8 cellular contexts compared by ENCODE assay signal in the genomic region with DNA sequence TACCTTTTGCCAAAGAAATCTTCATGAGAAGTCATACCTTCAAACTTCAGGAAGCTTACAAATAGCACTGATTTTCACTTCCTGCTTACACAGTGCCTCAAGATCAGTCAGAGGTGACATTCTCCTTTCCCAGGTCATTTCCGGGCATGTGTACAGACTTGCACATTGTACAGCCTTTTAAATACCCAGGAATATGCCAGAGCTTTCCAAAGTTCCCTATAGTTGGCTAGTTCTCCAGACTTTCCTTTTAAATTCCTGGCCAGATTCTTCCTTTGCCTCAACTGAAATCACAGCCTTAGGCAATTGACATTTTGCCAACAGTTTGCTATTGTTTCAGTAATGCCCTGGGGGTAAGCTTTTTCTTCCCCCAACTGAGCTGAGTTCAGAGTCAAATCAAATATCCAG. TPM values are rescaled to one million over a fixed set of nuclear protein-coding genes. Genes with fewer than 3 reads are reported as not detected.
DNase-seq lines count a peak whose midpoint lies in the region; ATAC-seq and TF ChIP-seq lines count a peak whose summit lies in the region.

No MANE protein-coding gene starts in this region.

- intact Hi-C loops in testis (cut with DNase I; ENCODE audit: low total_unique reads): no loop called here

- H3K9me3 ChIP-seq in SU-DHL-6 (ENCODE audit: insufficient read depth, low read length) (no peaks in the 10 kb centered on the region), testis (no peaks in the 10 kb centered on the region)

- 89 to 92% methylated on average over 1 of the region's 1 CpG for WGBS in testis, 2 donors

- ATAC-seq in GM18858 (IDR thresholded peaks at IDR 0.05; ENCODE audit: unreplicated experiment) (peak; percentile 35), HG02759 (IDR thresholded peaks at IDR 0.05; ENCODE audit: unreplicated experiment) (peak; percentile 52)

- peak overlapping the region; percentile 63 for H3K27ac ChIP-seq in SU-DHL-6 (ENCODE audit: low read depth, low read length)
- H3K27ac ChIP-seq in testis: no peak overlapping the region

- H3K36me3 ChIP-seq in SU-DHL-6 (ENCODE audit: low read length) (peaks cover 12% of the 10 kb centered on the region), testis (ENCODE audit: low read depth, missing control alignments) (no peaks in the 10 kb centered on the region)

- H3K4me2 ChIP-seq in SU-DHL-6 (ENCODE audit: low read depth, low read length, poor library complexity, severe bottlenecking): peak overlapping the region; percentile 65

- no peak for TF ChIP-seq POLR2A in testis (IDR thresholded peaks at IDR 0.05)

- peak overlapping the region; percentile 42 for H3K4me3 ChIP-seq in SU-DHL-6 (ENCODE audit: insufficient read depth, low read length, poor library complexity, severe bottlenecking)
- no peak overlapping the region for H3K4me3 ChIP-seq in testis

- peak overlapping the region; percentile 38 for H3K9ac ChIP-seq in SU-DHL-6 (ENCODE audit: low read length)

- peaks cover 15% of the 10 kb centered on the region for H3F3A ChIP-seq in SU-DHL-6 (ENCODE audit: insufficient read depth)

- H3K79me2 ChIP-seq in SU-DHL-6 (ENCODE audit: insufficient read depth, low read length): no peaks in the 10 kb centered on the region

- peak overlapping the region; percentile 62 for H2AFZ ChIP-seq in SU-DHL-6 (ENCODE audit: low read depth, low read length, severe bottlenecking)

- no peaks in the 10 kb centered on the region for H3K27me3 ChIP-seq in SU-DHL-6 (ENCODE audit: low read length)
- no peaks in the 10 kb centered on the region for H3K27me3 ChIP-seq in testis

- peak; percentile 41 to 90 for DNase-seq in lung microvascular endothelial cell (ENCODE audit: low read depth in 2 of 2)
- DNase-seq in SIG-M5 treated with dmso at 0.1 percent for 504 hours (lab: John Stamatoyannopoulos, UW; ENCODE audit: unreplicated experiment): no peak
- no peak for DNase-seq in NCI-H2196 (lab: John Stamatoyannopoulos, UW; ENCODE audit: unreplicated experiment)
- no peak for DNase-seq in globus pallidus (ENCODE audit: low spot score)
- no peak for DNase-seq in testis

- TF ChIP-seq CTCF in SU-DHL-6 (IDR thresholded peaks at IDR 0.05; ENCODE audit: insufficient read depth, low read length, poor library complexity, severe bottlenecking) (no peak), testis (IDR thresholded peaks at IDR 0.05) (no peak)

- no peaks in the 10 kb centered on the region for H3K4me1 ChIP-seq in testis

- no peaks in the 10 kb centered on the region for H3K9me2 ChIP-seq in SU-DHL-6 (replicated peaks; ENCODE audit: insufficient read depth, low read length)

- H4K20me1 ChIP-seq in SU-DHL-6 (ENCODE audit: low read depth, low read length): no peaks in the 10 kb centered on the region

RNA-seq across cellular contexts. Expression of a gene that starts 47.2 kb away (rescaled TPM):
- 3.2 and 4.1 TPM in 2 replicates for total RNA-seq in lung microvascular endothelial cell
- 10 to 100 TPM; 29.7 to 30.7 TPM for total RNA-seq in testis
- polyA plus RNA-seq in testis (ENCODE audit: insufficient read depth, low read depth, low replicate concordance): 45.3 TPM

Comparison
In these comparisons a context has a peak if more than half of its experiments do, and no peak if none do; other contexts are left out.
1. DNase-seq: peak in lung microvascular endothelial cell (2 of 2); none in SIG-M5 treated with dmso at 0.1 percent for 504 hours (single experiment), NCI-H2196 (single experiment), globus pallidus (single experiment) and testis (single experiment).